ENCODE assay signal across 1 cellular context in the genomic region with DNA sequence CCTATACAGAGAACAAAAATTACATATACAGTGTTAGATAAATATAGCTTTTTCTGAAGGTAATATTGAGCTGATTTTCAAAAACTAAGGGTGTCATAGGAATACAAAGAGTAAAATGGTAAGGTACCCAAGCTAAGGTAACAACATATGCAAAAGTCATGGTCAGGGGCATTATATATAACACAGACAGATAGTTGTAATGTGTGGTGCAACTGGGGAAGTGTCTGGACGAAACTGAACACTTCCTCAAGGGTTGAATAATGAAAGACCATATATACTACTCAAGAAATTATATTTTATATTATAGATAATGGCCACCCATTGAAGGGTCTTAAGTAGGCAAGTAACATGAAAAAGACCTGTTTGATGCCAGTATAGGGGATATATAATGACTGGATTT.
TF ChIP-seq lines count a peak whose summit lies in the region.

No MANE protein-coding gene starts in this region.

TF ChIP-seq in WTC11, 78 proteins besides CTCF, POLR2A, EP300 and RAD21 (continued from another document):
- no peak for TF ChIP-seq JAZF1 (CRISPR knock-in tag; IDR thresholded peaks at IDR 0.05)
- TF ChIP-seq, protein P1, sequence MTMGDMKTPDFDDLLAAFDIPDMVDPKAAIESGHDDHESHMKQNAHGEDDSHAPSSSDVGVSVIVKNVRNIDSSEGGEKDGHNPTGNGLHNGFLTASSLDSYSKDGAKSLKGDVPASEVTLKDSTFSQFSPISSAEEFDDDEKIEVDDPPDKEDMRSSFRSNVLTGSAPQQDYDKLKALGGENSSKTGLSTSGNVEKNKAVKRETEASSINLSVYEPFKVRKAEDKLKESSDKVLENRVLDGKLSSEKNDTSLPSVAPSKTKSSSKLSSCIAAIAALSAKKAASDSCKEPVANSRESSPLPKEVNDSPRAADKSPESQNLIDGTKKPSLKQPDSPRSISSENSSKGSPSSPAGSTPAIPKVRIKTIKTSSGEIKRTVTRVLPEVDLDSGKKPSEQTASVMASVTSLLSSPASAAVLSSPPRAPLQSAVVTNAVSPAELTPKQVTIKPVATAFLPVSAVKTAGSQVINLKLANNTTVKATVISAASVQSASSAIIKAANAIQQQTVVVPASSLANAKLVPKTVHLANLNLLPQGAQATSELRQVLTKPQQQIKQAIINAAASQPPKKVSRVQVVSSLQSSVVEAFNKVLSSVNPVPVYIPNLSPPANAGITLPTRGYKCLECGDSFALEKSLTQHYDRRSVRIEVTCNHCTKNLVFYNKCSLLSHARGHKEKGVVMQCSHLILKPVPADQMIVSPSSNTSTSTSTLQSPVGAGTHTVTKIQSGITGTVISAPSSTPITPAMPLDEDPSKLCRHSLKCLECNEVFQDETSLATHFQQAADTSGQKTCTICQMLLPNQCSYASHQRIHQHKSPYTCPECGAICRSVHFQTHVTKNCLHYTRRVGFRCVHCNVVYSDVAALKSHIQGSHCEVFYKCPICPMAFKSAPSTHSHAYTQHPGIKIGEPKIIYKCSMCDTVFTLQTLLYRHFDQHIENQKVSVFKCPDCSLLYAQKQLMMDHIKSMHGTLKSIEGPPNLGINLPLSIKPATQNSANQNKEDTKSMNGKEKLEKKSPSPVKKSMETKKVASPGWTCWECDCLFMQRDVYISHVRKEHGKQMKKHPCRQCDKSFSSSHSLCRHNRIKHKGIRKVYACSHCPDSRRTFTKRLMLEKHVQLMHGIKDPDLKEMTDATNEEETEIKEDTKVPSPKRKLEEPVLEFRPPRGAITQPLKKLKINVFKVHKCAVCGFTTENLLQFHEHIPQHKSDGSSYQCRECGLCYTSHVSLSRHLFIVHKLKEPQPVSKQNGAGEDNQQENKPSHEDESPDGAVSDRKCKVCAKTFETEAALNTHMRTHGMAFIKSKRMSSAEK (CRISPR knock-in tag; IDR thresholded peaks at IDR 0.05; ENCODE audit: borderline replicate concordance), result no peak
- TF ChIP-seq MYBL2 (CRISPR knock-in tag; IDR thresholded peaks at IDR 0.05), result no peak
- TF ChIP-seq, protein P2, sequence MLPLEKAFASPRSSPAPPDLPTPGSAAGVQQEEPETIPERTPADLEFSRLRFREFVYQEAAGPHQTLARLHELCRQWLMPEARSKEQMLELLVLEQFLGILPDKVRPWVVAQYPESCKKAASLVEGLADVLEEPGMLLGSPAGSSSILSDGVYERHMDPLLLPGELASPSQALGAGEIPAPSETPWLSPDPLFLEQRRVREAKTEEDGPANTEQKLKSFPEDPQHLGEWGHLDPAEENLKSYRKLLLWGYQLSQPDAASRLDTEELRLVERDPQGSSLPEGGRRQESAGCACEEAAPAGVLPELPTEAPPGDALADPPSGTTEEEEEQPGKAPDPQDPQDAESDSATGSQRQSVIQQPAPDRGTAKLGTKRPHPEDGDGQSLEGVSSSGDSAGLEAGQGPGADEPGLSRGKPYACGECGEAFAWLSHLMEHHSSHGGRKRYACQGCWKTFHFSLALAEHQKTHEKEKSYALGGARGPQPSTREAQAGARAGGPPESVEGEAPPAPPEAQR (CRISPR knock-in tag; IDR thresholded peaks at IDR 0.05), result no peak
- no peak for TF ChIP-seq ZNF671 (CRISPR knock-in tag; IDR thresholded peaks at IDR 0.05)
